ENCODE assay signal across 10 cellular contexts in the genomic region with DNA sequence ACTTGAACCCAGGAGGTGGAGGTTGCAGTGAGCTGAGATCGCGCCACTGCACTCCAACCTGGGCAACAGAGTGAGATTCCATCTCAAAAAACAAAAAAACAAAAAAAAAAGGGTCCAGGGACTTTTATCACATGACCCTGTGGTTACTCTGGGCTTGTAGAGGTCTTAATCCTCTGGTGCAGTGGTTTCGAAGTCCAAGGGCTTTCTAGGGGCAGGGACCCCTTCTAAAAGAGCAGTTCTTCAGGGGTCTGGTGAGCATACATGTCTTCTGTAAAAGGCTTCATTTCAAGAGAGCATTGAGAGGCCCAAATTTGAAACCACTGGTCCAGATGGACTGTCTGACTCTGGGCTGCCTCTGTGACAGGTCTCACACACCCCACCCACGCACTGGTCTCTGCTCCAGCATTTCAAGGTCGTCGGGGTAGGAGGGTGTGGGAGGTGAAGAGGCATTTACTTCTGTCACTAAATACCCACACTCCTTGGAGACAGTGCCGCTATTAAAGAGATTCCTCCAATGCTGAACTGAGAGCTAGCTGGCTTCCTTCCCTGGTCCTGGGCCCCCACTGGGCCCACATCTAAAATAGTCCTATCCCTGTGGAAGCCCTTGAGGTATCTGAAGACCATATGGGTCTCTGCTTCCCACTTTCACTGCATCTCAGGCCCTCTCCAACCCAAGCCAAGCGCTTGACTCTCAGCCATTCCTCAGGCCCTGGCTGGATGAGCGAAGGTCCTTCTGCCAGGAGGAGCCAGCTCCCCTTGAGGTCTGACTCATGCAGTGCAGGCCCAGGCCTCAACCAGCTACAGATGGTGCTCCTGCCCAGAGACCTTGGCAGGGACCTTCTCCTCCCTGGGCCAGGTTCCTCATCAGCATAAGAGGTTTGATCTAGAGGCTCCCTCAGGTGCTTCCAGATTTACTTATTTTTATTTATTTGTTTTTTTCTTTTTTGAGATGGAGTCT. TPM values are rescaled to one million over a fixed set of nuclear protein-coding genes. Genes with fewer than 3 reads are reported as not detected.
A peak's percentile ranks its signal among the peaks of the same experiment; 100 is the strongest.
DNase-seq lines count a peak whose midpoint lies in the region; ATAC-seq and TF ChIP-seq lines count a peak whose summit lies in the region.
"Had no signal": no experiment of that assay in that cellular context is flagged by ENCODE, and none has a peak within 500 bp of the region (broad histone marks: within the 10 kb centered on the region; RNA-seq: fewer than 3 reads in every experiment).

No MANE protein-coding gene starts in this region.

- H3K27me3 ChIP-seq in liver (ENCODE audit: control insufficient read depth in 4 of 4, insufficient read depth in 4 of 4, low read length in 3 of 4): no peaks in the 10 kb centered on the region

- TF ChIP-seq RAD21 in liver (IDR thresholded peaks at IDR 0.05): no peak

- DNase-seq in CD1c-positive myeloid dendritic cell (ENCODE audit: extremely low spot score) (peak; percentile 49), H4 (ENCODE audit: low spot score) (peak; percentile 19), RKO (ENCODE audit: low spot score) (no peak), DMS79 (lab: John Stamatoyannopoulos, UW) (no peak), type B pancreatic cell (ENCODE audit: extremely low spot score, unreplicated experiment) (no peak)
- DNase-seq: stimulated activated CD4-positive, alpha-beta T cell treated with anti-CD3 and anti-CD28 coated beads, Interleukin-2, amount 100 ng/mL, for 48 hours had no signal

- peaks cover 10% of the 10 kb centered on the region for H3K4me1 Mint-ChIP-seq in activated T-helper 17 cell treated with anti-CD3 and anti-CD28 coated beads, Interleukin-2, amount 50 U/mL, for 72 hours
- peaks cover 9% of the 10 kb centered on the region for H3K4me1 Mint-ChIP-seq in type B pancreatic cell (ENCODE audit: unreplicated experiment)

- peaks cover 20% of the 10 kb centered on the region for H3K36me3 Mint-ChIP-seq in activated T-helper 17 cell treated with anti-CD3 and anti-CD28 coated beads, Interleukin-2, amount 50 U/mL, for 72 hours (ENCODE audit: low read depth)
- no peaks in the 10 kb centered on the region for H3K36me3 Mint-ChIP-seq in type B pancreatic cell
- H3K36me3 Mint-ChIP-seq: activated naive CD4-positive, alpha-beta T cell treated with anti-CD3 and anti-CD28 coated beads, Interleukin-2, amount 50 U/mL, for 24 hours had no signal

- no peak overlapping the region for H3K4me3 Mint-ChIP-seq in activated T-helper 17 cell treated with anti-CD3 and anti-CD28 coated beads, Interleukin-2, amount 50 U/mL, for 72 hours
- H3K4me3 Mint-ChIP-seq in type B pancreatic cell: no peak overlapping the region

- H3K36me3 ChIP-seq in liver (ENCODE audit: control insufficient read depth in 4 of 4, insufficient read depth in 3 of 4, low read depth in 1 of 4, low read length in 3 of 4): no peaks in the 10 kb centered on the region

- TF ChIP-seq CTCF in liver (IDR thresholded peaks at IDR 0.05; ENCODE audit: low read depth, low read length, missing input control): peak; percentile 4
- no peak for TF ChIP-seq CTCF in type B pancreatic cell (conservative IDR thresholded peaks at IDR 0.05)

- H3K4me1 ChIP-seq in liver (ENCODE audit: control insufficient read depth in 4 of 4, insufficient read depth in 4 of 4, low read length in 3 of 4): no peaks in the 10 kb centered on the region

- no peak overlapping the region for H3K9ac ChIP-seq in liver (ENCODE audit: low read depth in 1 of 2, low read length in 2 of 2)

- peak; percentile 28 for ATAC-seq in activated T-helper 17 cell treated with anti-CD3 and anti-CD28 coated beads, Interleukin-2, amount 50 U/mL, for 72 hours (replicated peaks)
- ATAC-seq in GM21447 (IDR thresholded peaks at IDR 0.05; ENCODE audit: unreplicated experiment): no peak

- no peak overlapping the region for H3K27ac ChIP-seq in liver (ENCODE audit: low read depth in 1 of 2, low read length in 2 of 2)

- no peak overlapping the region for H3K4me3 ChIP-seq in liver (ENCODE audit: low read depth in 1 of 3, low read length in 3 of 3)

- H3K27me3 Mint-ChIP-seq in activated T-helper 17 cell treated with anti-CD3 and anti-CD28 coated beads, Interleukin-2, amount 50 U/mL, for 72 hours: no peaks in the 10 kb centered on the region
- no peaks in the 10 kb centered on the region for H3K27me3 Mint-ChIP-seq in type B pancreatic cell
- H3K27me3 Mint-ChIP-seq: activated naive CD4-positive, alpha-beta T cell treated with anti-CD3 and anti-CD28 coated beads, Interleukin-2, amount 50 U/mL, for 24 hours had no signal

- H3K9me3 Mint-ChIP-seq in activated T-helper 17 cell treated with anti-CD3 and anti-CD28 coated beads, Interleukin-2, amount 50 U/mL, for 72 hours: no peaks in the 10 kb centered on the region
- no peaks in the 10 kb centered on the region for H3K9me3 Mint-ChIP-seq in type B pancreatic cell
- H3K9me3 Mint-ChIP-seq: activated naive CD4-positive, alpha-beta T cell treated with anti-CD3 and anti-CD28 coated beads, Interleukin-2, amount 50 U/mL, for 24 hours had no signal

- H3K9me3 ChIP-seq in liver (ENCODE audit: control insufficient read depth in 4 of 4, low read length in 3 of 4): no peaks in the 10 kb centered on the region

- WGBS in liver: 87% methylated on average over 9 of the region's 9 CpGs

- H3K27ac Mint-ChIP-seq in activated T-helper 17 cell treated with anti-CD3 and anti-CD28 coated beads, Interleukin-2, amount 50 U/mL, for 72 hours: no peak overlapping the region
- no peak overlapping the region for H3K27ac Mint-ChIP-seq in type B pancreatic cell
- H3K27ac Mint-ChIP-seq: activated naive CD4-positive, alpha-beta T cell treated with anti-CD3 and anti-CD28 coated beads, Interleukin-2, amount 50 U/mL, for 24 hours had no signal

TF ChIP-seq in liver, 16 proteins besides CTCF, POLR2A, EP300 and RAD21:
- TF ChIP-seq GABPA (IDR thresholded peaks at IDR 0.05 in 1 of 2, conservative IDR thresholded peaks at IDR 0.05 in 1 of 2) (no peak), TAF1 (conservative IDR thresholded peaks at IDR 0.05) (no peak), HNF4G (IDR thresholded peaks at IDR 0.05) (no peak), EGR1 (IDR thresholded peaks at IDR 0.05; ENCODE audit: low read depth in 2 of 2) (no peak), FOXA1 (IDR thresholded peaks at IDR 0.05) (no peak), NR2F2 (IDR thresholded peaks at IDR 0.05) (no peak), ZBTB33 (IDR thresholded peaks at IDR 0.05) (no peak)
- TF ChIP-seq, protein P1, sequence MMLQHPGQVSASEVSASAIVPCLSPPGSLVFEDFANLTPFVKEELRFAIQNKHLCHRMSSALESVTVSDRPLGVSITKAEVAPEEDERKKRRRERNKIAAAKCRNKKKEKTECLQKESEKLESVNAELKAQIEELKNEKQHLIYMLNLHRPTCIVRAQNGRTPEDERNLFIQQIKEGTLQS (IDR thresholded peaks at IDR 0.05): no peak
- TF ChIP-seq, protein P2, sequence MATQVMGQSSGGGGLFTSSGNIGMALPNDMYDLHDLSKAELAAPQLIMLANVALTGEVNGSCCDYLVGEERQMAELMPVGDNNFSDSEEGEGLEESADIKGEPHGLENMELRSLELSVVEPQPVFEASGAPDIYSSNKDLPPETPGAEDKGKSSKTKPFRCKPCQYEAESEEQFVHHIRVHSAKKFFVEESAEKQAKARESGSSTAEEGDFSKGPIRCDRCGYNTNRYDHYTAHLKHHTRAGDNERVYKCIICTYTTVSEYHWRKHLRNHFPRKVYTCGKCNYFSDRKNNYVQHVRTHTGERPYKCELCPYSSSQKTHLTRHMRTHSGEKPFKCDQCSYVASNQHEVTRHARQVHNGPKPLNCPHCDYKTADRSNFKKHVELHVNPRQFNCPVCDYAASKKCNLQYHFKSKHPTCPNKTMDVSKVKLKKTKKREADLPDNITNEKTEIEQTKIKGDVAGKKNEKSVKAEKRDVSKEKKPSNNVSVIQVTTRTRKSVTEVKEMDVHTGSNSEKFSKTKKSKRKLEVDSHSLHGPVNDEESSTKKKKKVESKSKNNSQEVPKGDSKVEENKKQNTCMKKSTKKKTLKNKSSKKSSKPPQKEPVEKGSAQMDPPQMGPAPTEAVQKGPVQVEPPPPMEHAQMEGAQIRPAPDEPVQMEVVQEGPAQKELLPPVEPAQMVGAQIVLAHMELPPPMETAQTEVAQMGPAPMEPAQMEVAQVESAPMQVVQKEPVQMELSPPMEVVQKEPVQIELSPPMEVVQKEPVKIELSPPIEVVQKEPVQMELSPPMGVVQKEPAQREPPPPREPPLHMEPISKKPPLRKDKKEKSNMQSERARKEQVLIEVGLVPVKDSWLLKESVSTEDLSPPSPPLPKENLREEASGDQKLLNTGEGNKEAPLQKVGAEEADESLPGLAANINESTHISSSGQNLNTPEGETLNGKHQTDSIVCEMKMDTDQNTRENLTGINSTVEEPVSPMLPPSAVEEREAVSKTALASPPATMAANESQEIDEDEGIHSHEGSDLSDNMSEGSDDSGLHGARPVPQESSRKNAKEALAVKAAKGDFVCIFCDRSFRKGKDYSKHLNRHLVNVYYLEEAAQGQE (IDR thresholded peaks at IDR 0.05): no peak

RNA-seq across cellular contexts. Expression of gene PAX8, which starts 44.8 kb away (rescaled TPM):
- total RNA-seq in H4 (2014; rRNA removed; shearing (Covaris generic)): 0.08 TPM in 1 of 2 replicates, not detected in the other
- 1 to 10 TPM in 1 of 2 donors, under 1 TPM in 1; 0.86 to 1.6 TPM for total RNA-seq in activated T-helper 17 cell treated with anti-CD3 and anti-CD28 coated beads, Interleukin-2, amount 50 U/mL, for 72 hours
- total RNA-seq in liver (under 1 TPM; 0.09 to 0.17 TPM), type B pancreatic cell (ENCODE audit: low replicate concordance) (2.1 and 56.9 TPM in 2 replicates)
- under 1 TPM; 0.50 to 0.85 TPM for polyA plus RNA-seq in liver

Comparison
In these comparisons a context has a peak if more than half of its experiments do, and no peak if none do; other contexts are left out.
1. DNase-seq: peak in CD1c-positive myeloid dendritic cell (single experiment) and H4 (single experiment); none in RKO (single experiment), DMS79 (single experiment) and type B pancreatic cell (single experiment).